8 cellular contexts compared by ENCODE assay signal in genomic region chr17:69325518-69326301, GRCh38. TPM values are rescaled to one million over a fixed set of nuclear protein-coding genes. Genes with fewer than 3 reads are reported as not detected.
DNase-seq lines count a peak whose midpoint lies in the region; ATAC-seq, FAIRE-seq and TF ChIP-seq lines count a peak whose summit lies in the region.

No MANE protein-coding gene starts in this region.

- no peak for FAIRE-seq in A549 (lab: Jason Lieb, UNC)

- peaks cover 6% of the 10 kb centered on the region; the same call in 2 of the 3 replicates for H3K4me1 ChIP-seq in A549
- peaks cover 29% of the 10 kb centered on the region for H3K4me1 ChIP-seq in body of pancreas

- no peak for TF ChIP-seq EP300 in A549 (IDR thresholded peaks at IDR 0.05)

- WGBS in A549 (ENCODE audit: missing lambda C conversion rate), result 61% methylated on average over 12 of the region's 12 CpGs
- 7 to 11% methylated on average over 12 of the region's 12 CpGs for WGBS in body of pancreas, 2 donors

- TF ChIP-seq POLR2A in A549 (IDR thresholded peaks at IDR 0.05; ENCODE audit: low read length), result no peak
- no peak for TF ChIP-seq POLR2A in body of pancreas (IDR thresholded peaks at IDR 0.05)

- peak overlapping the region; percentile 76 for H3K4me3 ChIP-seq in A549
- H3K4me3 ChIP-seq in HFF-Myc (replicated peaks; ENCODE audit: low read depth, low read length), result peak overlapping the region; percentile 66
- H3K4me3 ChIP-seq in body of pancreas, result peak overlapping the region; percentile 27 to 89

- peak overlapping the region; percentile 99 for H3K27ac Mint-ChIP-seq in memory B cell

- ATAC-seq in A549 (peak in 1 of 2 experiments; percentile 16; a peak in 2 of 6 replicates), body of pancreas (peak; percentile 18), memory B cell (ENCODE audit: low read depth) (no peak), HG02571 (IDR thresholded peaks at IDR 0.05; ENCODE audit: unreplicated experiment) (no peak), GM19351 (IDR thresholded peaks at IDR 0.05; ENCODE audit: unreplicated experiment) (no peak)

- H3K4me1 Mint-ChIP-seq in memory B cell, result peaks cover 22% of the 10 kb centered on the region

- CTCF ChIA-PET in A549 (lab: Yijun Ruan, JAX), result interaction anchor here (0.6 to 1.7 kb wide), 10 partner anchors 8 to 894 kb away, joined by 3 to 14 read pairs (median 3); no protein-coding TSS in a partner anchor

- TF ChIP-seq RAD21 in A549 (conservative IDR thresholded peaks at IDR 0.05 in 1 of 2, IDR thresholded peaks at IDR 0.05 in 1 of 2), result no peak

- no peaks in the 10 kb centered on the region for H3K9me3 Mint-ChIP-seq in memory B cell

- H3K27ac ChIP-seq in A549, result peak overlapping the region in 1 of 2 experiments; percentile 92; a peak in 2 of 6 replicates
- peak overlapping the region; percentile 66 to 98 (median 96) for H3K27ac ChIP-seq in body of pancreas

- TF ChIP-seq CTCF in A549 (IDR thresholded peaks at IDR 0.05), result no peak
- no peak for TF ChIP-seq CTCF in HFF-Myc (IDR thresholded peaks at IDR 0.05; ENCODE audit: low read depth, low read length, missing control alignments)
- TF ChIP-seq CTCF in body of pancreas (IDR thresholded peaks at IDR 0.05), result no peak

- no peaks in the 10 kb centered on the region for H3K9me3 ChIP-seq in A549
- H3K9me3 ChIP-seq in body of pancreas, result no peaks in the 10 kb centered on the region

- no peaks in the 10 kb centered on the region for H3K36me3 ChIP-seq in body of pancreas (replicated peaks in 1 of 2; ENCODE audit: insufficient read depth in 1 of 2, low read depth in 2 of 2)

- H3K4me2 ChIP-seq in A549, result peak overlapping the region; percentile 78

- intact Hi-C loops in body of pancreas (cut with DNase I), result no loop called here

- no peaks in the 10 kb centered on the region for H3K27me3 Mint-ChIP-seq in memory B cell

- POLR2A ChIA-PET in A549 (lab: Yijun Ruan, JAX), result interaction anchor here (1.1 to 2.4 kb wide), 7 partner anchors 9 to 199 kb away, joined by 3 to 12 read pairs (median 4); partner anchors contain the start of gene MAP2K6

- peak overlapping the region; percentile 98 for H3K4me3 Mint-ChIP-seq in memory B cell

- H3K36me3 Mint-ChIP-seq in memory B cell, result no peaks in the 10 kb centered on the region

- DNase-seq in A549 (ENCODE audit: low read depth in 1 of 2, low spot score in 1 of 2), result no peak
- no peak for DNase-seq in HFF-Myc (ENCODE audit: extremely low read depth, low read depth)
- peak; percentile 23 to 45 (median 30) for DNase-seq in body of pancreas
- DNase-seq in memory B cell (ENCODE audit: low spot score in 2 of 2), result no peak
- no peak for DNase-seq in NCI-H1436 (lab: John Stamatoyannopoulos, UW)
- no peak for DNase-seq in midbrain (lab: John Stamatoyannopoulos, UW)

- H3K27me3 ChIP-seq in body of pancreas, result no peaks in the 10 kb centered on the region

TF ChIP-seq in A549, 52 proteins besides CTCF, POLR2A, EP300 and RAD21:
- no peak for TF ChIP-seq ESRRA (IDR thresholded peaks at IDR 0.05; ENCODE audit: borderline replicate concordance, low read length)
- TF ChIP-seq CBX8 (IDR thresholded peaks at IDR 0.05), result no peak
- no peak for TF ChIP-seq ZC3H11A (IDR thresholded peaks at IDR 0.05)
- TF ChIP-seq ELK1 (IDR thresholded peaks at IDR 0.05; ENCODE audit: low read depth, low read length), result no peak
- no peak for TF ChIP-seq PBX3 (IDR thresholded peaks at IDR 0.05)
- no peak for TF ChIP-seq HOXA7 (CRISPR knock-in tag; IDR thresholded peaks at IDR 0.05)

RNA-seq across cellular contexts. Expression of gene ABCA5, which starts 1.2 kb away (rescaled TPM):
- polyA plus RNA-seq in A549 (2011; rRNA removed), result 6.9 and 9.1 TPM in 2 replicates
- polyA plus RNA-seq in A549 (2012; cell fraction: cytosol; rRNA removed), result 0.67 and 0.82 TPM in 2 replicates
- polyA plus RNA-seq in A549 (2012; cell fraction: nucleus; rRNA removed), result 1.8 and 2.9 TPM in 2 replicates
- polyA plus RNA-seq in A549 (2017; fragmentation: RNase III; extraction: RNeasy Plus Mini Kit Qiagen cat#74134 plus additional on column Dnase treatment), result 4.1 to 4.5 TPM (median 4.5 TPM) in 3 replicates
- 4.6 and 5.5 TPM in 2 replicates for polyA minus RNA-seq in A549 (2011; rRNA and poly(A)+ RNA removed)
- total RNA-seq in body of pancreas, result 100 to 1,000 TPM in 1 of 2 donors, 10 to 100 TPM in 1; 93.4 to 104 TPM

Comparison
In these comparisons a context has a peak if more than half of its experiments do, and no peak if none do; other contexts are left out.
1. DNase-seq: peak in body of pancreas (4 of 4); none in A549 (0 of 2), HFF-Myc (single experiment), memory B cell (0 of 2), NCI-H1436 (single experiment) and midbrain (single experiment).
2. Peak in every context shown above with its lines, with median percentiles within 50 percentile points of each other: H3K4me3 ChIP-seq.